In genomic region chr22:41899992-41900651, GRCh38 we compare ENCODE assay signal across 16 cellular contexts. TPM values are rescaled to one million over a fixed set of nuclear protein-coding genes. Genes with fewer than 3 reads are reported as not detected.
DNase-seq lines count a peak whose midpoint lies in the region; ATAC-seq and TF ChIP-seq lines count a peak whose summit lies in the region.
"Had no signal": no experiment of that assay in that cellular context is flagged by ENCODE, and none has a peak within 500 bp of the region (broad histone marks: within the 10 kb centered on the region; RNA-seq: fewer than 3 reads in every experiment).

No MANE protein-coding gene starts in this region.

- no peak overlapping the region for H3K18ac ChIP-seq in mesenchymal stem cell (ENCODE audit: low read depth in 1 of 2, low read length in 2 of 2)

- no peak overlapping the region for H2BK12ac ChIP-seq in mesenchymal stem cell (ENCODE audit: low read length in 2 of 2)

- no peak overlapping the region for H3K14ac ChIP-seq in mesenchymal stem cell (ENCODE audit: low read length in 2 of 2)

- DNase-seq in chondrocyte (ENCODE audit: low spot score) (peak; percentile 64), left ventricle myocardium superior (peak; percentile 79), sciatic nerve (ENCODE audit: low spot score) (no peak), NCI-H1436 treated with DMSO at 0.1 percent for 48 hours (lab: John Stamatoyannopoulos, UW) (no peak), mesenchymal stem cell (no peak)
- DNase-seq in activated naive CD8-positive, alpha-beta T cell treated with anti-CD3 and anti-CD28 coated beads, Interleukin-2, amount 50 U/mL, for 24 hours: no peak
- DNase-seq: DND-41, GOT3, NCI-H1048, NCI-H146, NCI-H2081, NCI-H510A treated with DMSO at 0.1 percent for 48 hours, PC-9 had no signal

- H3K27me3 Mint-ChIP-seq in chondrocyte (ENCODE audit: low read depth): no peaks in the 10 kb centered on the region
- no peaks in the 10 kb centered on the region for H3K27me3 Mint-ChIP-seq in activated naive CD8-positive, alpha-beta T cell treated with anti-CD3 and anti-CD28 coated beads, Interleukin-2, amount 50 U/mL, for 24 hours

- H2BK5ac ChIP-seq in mesenchymal stem cell (ENCODE audit: low read depth, low read length, poor library complexity, severe bottlenecking): no peak overlapping the region

- ATAC-seq in left ventricle myocardium superior (peak; percentile 57), sciatic nerve (peak; percentile 69), GM18870 (IDR thresholded peaks at IDR 0.05; ENCODE audit: unreplicated experiment) (no peak)
- ATAC-seq in activated naive CD8-positive, alpha-beta T cell treated with anti-CD3 and anti-CD28 coated beads, Interleukin-2, amount 50 U/mL, for 24 hours: no peak

- H3K36me3 ChIP-seq in HEK293 (ENCODE audit: control insufficient read depth in 2 of 2, insufficient read depth in 1 of 2, low read length in 2 of 2) (peaks cover 12 to 79% of the 10 kb centered on the region in 2 experiments; a peak in 2 of 3 replicates), mesenchymal stem cell (ENCODE audit: control insufficient read depth in 1 of 2, insufficient read depth in 2 of 2, low read depth in 1 of 2, low read length in 2 of 2) (peaks cover 85 to 91% of the 10 kb centered on the region in 2 experiments)

- no peaks in the 10 kb centered on the region for H3K27me3 ChIP-seq in mesenchymal stem cell (ENCODE audit: control insufficient read depth in 1 of 2, insufficient read depth in 1 of 2, low read length in 2 of 2)

- H2AFZ ChIP-seq in mesenchymal stem cell (ENCODE audit: low read depth, low read length): no peak overlapping the region
- H2AFZ ChIP-seq: PC-9 had no signal

- H3K9me3 Mint-ChIP-seq in chondrocyte (ENCODE audit: low read depth): no peaks in the 10 kb centered on the region
- H3K9me3 Mint-ChIP-seq in activated naive CD8-positive, alpha-beta T cell treated with anti-CD3 and anti-CD28 coated beads, Interleukin-2, amount 50 U/mL, for 24 hours: no peaks in the 10 kb centered on the region

- no peak overlapping the region for H3K4me3 ChIP-seq in HEK293 (ENCODE audit: low read depth, low read length)
- no peak overlapping the region for H3K4me3 ChIP-seq in mesenchymal stem cell (ENCODE audit: insufficient read depth in 1 of 2, low read depth in 1 of 2, low read length in 2 of 2)
- H3K4me3 ChIP-seq: PC-9 had no signal

- POLR2A ChIA-PET in HEK293 (lab: Yijun Ruan, JAX): no interaction called here

- no peak overlapping the region for H4K8ac ChIP-seq in mesenchymal stem cell (ENCODE audit: low read length)

- H2BK120ac ChIP-seq in mesenchymal stem cell (ENCODE audit: low read depth, low read length): no peak overlapping the region

- no peak overlapping the region for H4K91ac ChIP-seq in mesenchymal stem cell (ENCODE audit: low read length)

- intact Hi-C loops in left ventricle myocardium superior (cut with micrococcal nuclease) (no loop called here), sciatic nerve (cut with DNase I) (no loop called here)

- no peaks in the 10 kb centered on the region for H3K4me1 ChIP-seq in HEK293 (ENCODE audit: control insufficient read depth, insufficient read depth, low read length)
- H3K4me1 ChIP-seq in mesenchymal stem cell (ENCODE audit: control insufficient read depth, insufficient read depth, low read depth, low read length): peaks cover 8% of the 10 kb centered on the region

- H2AK5ac ChIP-seq in mesenchymal stem cell (ENCODE audit: low read length, severe bottlenecking): no peak overlapping the region

- H3K9ac ChIP-seq in mesenchymal stem cell (ENCODE audit: low read length): no peak overlapping the region

- peaks cover 2% of the 10 kb centered on the region for H3K79me1 ChIP-seq in mesenchymal stem cell (replicated peaks; ENCODE audit: low read length, poor library complexity, severe bottlenecking)

- 92% methylated on average over 13 of the region's 13 CpGs for WGBS in mesenchymal stem cell

- no peak overlapping the region for H3K23ac ChIP-seq in mesenchymal stem cell (ENCODE audit: low read length in 2 of 2)

- no peak overlapping the region for H3K27ac Mint-ChIP-seq in chondrocyte (ENCODE audit: unreplicated experiment)
- no peak overlapping the region for H3K27ac Mint-ChIP-seq in activated naive CD8-positive, alpha-beta T cell treated with anti-CD3 and anti-CD28 coated beads, Interleukin-2, amount 50 U/mL, for 24 hours

- TF ChIP-seq CTCF in HEK293 (tag by site-specific recombination; IDR thresholded peaks at IDR 0.05): no peak
- TF ChIP-seq CTCF in chondrocyte (IDR thresholded peaks at IDR 0.05): no peak

- CTCF ChIA-PET in HEK293 (lab: Yijun Ruan, JAX): interaction anchor here (1.0 to 1.4 kb wide), 2 partner anchors 154 to 203 kb away, joined by 3 to 4 read pairs; no protein-coding TSS in a partner anchor

- no peak overlapping the region for H3K4me2 ChIP-seq in mesenchymal stem cell (ENCODE audit: low read length, poor library complexity, severe bottlenecking)
- H3K4me2 ChIP-seq: PC-9 had no signal

- H2BK15ac ChIP-seq in mesenchymal stem cell (ENCODE audit: low read depth, poor library complexity, severe bottlenecking): no peak overlapping the region

- H3K4me3 Mint-ChIP-seq in chondrocyte (ENCODE audit: unreplicated experiment): no peak overlapping the region
- no peak overlapping the region for H3K4me3 Mint-ChIP-seq in activated naive CD8-positive, alpha-beta T cell treated with anti-CD3 and anti-CD28 coated beads, Interleukin-2, amount 50 U/mL, for 24 hours

- no peak overlapping the region for H3K27ac ChIP-seq in HEK293 (ENCODE audit: extremely low read depth, low read depth, low read length)
- no peak overlapping the region for H3K27ac ChIP-seq in mesenchymal stem cell (ENCODE audit: low read length, poor library complexity, severe bottlenecking)
- H3K27ac ChIP-seq: PC-9 had no signal

- no peaks in the 10 kb centered on the region for H3K4me1 Mint-ChIP-seq in chondrocyte (ENCODE audit: low read depth)
- H3K4me1 Mint-ChIP-seq in activated naive CD8-positive, alpha-beta T cell treated with anti-CD3 and anti-CD28 coated beads, Interleukin-2, amount 50 U/mL, for 24 hours: no peaks in the 10 kb centered on the region

- no peak overlapping the region for H3K4ac ChIP-seq in mesenchymal stem cell (ENCODE audit: low read depth in 1 of 2, low read length in 2 of 2)

- H3K9me3 ChIP-seq in HEK293 (ENCODE audit: control insufficient read depth, insufficient read depth, low read depth, low read length) (no peaks in the 10 kb centered on the region), mesenchymal stem cell (ENCODE audit: control insufficient read depth, low read length) (no peaks in the 10 kb centered on the region)

- H3K36me3 Mint-ChIP-seq in chondrocyte (ENCODE audit: low read depth): peaks cover 21% of the 10 kb centered on the region
- H3K36me3 Mint-ChIP-seq in activated naive CD8-positive, alpha-beta T cell treated with anti-CD3 and anti-CD28 coated beads, Interleukin-2, amount 50 U/mL, for 24 hours (ENCODE audit: low read depth): peaks cover 26% of the 10 kb centered on the region

TF ChIP-seq in HEK293, 187 proteins besides CTCF, POLR2A, EP300 and RAD21:
- 0 out of 2 replicates have a peak, but pooled peaks have one; percentile 17 for TF ChIP-seq KLF1 (tag by site-specific recombination; IDR thresholded peaks at IDR 0.05)
- peak; percentile 64 for TF ChIP-seq ZFHX2 (tag by site-specific recombination; conservative IDR thresholded peaks at IDR 0.05)
- 0 out of 2 replicates have a peak, but pooled peaks have one; percentile 27 for TF ChIP-seq ZIC2 (tag by site-specific recombination; IDR thresholded peaks at IDR 0.05)
- TF ChIP-seq EGR2 (tag by site-specific recombination; IDR thresholded peaks at IDR 0.05; ENCODE audit: low read depth): peak; percentile 73
- TF ChIP-seq, protein P1, sequence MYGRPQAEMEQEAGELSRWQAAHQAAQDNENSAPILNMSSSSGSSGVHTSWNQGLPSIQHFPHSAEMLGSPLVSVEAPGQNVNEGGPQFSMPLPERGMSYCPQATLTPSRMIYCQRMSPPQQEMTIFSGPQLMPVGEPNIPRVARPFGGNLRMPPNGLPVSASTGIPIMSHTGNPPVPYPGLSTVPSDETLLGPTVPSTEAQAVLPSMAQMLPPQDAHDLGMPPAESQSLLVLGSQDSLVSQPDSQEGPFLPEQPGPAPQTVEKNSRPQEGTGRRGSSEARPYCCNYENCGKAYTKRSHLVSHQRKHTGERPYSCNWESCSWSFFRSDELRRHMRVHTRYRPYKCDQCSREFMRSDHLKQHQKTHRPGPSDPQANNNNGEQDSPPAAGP (tag by site-specific recombination; IDR thresholded peaks at IDR 0.05): 0 out of 2 replicates have a peak, but pooled peaks have one; percentile 34
- no peak for TF ChIP-seq ZBTB10 (tag by site-specific recombination; IDR thresholded peaks at IDR 0.05)

RNA-seq across cellular contexts. Expression of gene SHISA8, which starts 14.8 kb away (rescaled TPM):
- total RNA-seq in chondrocyte (not detected in 3 replicates), left ventricle myocardium superior (10.2 TPM), sciatic nerve (0.40 TPM)
- not detected for polyA plus RNA-seq in mesenchymal stem cell (2013, experiment 1 of 2)
- not detected for polyA plus RNA-seq in mesenchymal stem cell (2013, experiment 2 of 2)
- total RNA-seq: MCF 10A had no signal

RNA-seq across cellular contexts. Expression of gene TNFRSF13C, which starts 26.5 kb away (rescaled TPM):
- total RNA-seq in chondrocyte (0.07 to 0.56 TPM (median 0.21 TPM) in 3 replicates), left ventricle myocardium superior (1.6 TPM), sciatic nerve (1.2 TPM)
- 0.22 TPM for polyA plus RNA-seq in mesenchymal stem cell (2013, experiment 1 of 2)
- polyA plus RNA-seq in mesenchymal stem cell (2013, experiment 2 of 2): 0.18 TPM

RNA-seq across cellular contexts. Expression of gene CENPM, which starts 46.8 kb away (rescaled TPM):
- total RNA-seq in chondrocyte (3.3 to 9.3 TPM (median 3.3 TPM) in 3 replicates), left ventricle myocardium superior (0.52 TPM), sciatic nerve (not detected)
- 5.6 TPM for polyA plus RNA-seq in mesenchymal stem cell (2013, experiment 1 of 2)
- 6.6 TPM for polyA plus RNA-seq in mesenchymal stem cell (2013, experiment 2 of 2)

Comparison
In these comparisons a context has a peak if more than half of its experiments do, and no peak if none do; other contexts are left out.
1. DNase-seq: peak in chondrocyte (single experiment) and left ventricle myocardium superior (single experiment); none in sciatic nerve (single experiment), activated naive CD8-positive, alpha-beta T cell treated with anti-CD3 and anti-CD28 coated beads, Interleukin-2, amount 50 U/mL, for 24 hours (single experiment), NCI-H1436 treated with DMSO at 0.1 percent for 48 hours (single experiment) and mesenchymal stem cell (single experiment).
2. ATAC-seq: peak in left ventricle myocardium superior (single experiment) and sciatic nerve (single experiment); none in activated naive CD8-positive, alpha-beta T cell treated with anti-CD3 and anti-CD28 coated beads, Interleukin-2, amount 50 U/mL, for 24 hours (single experiment) and GM18870 (single experiment).